ENCODE assay signal across 16 cellular contexts in the genomic region with DNA sequence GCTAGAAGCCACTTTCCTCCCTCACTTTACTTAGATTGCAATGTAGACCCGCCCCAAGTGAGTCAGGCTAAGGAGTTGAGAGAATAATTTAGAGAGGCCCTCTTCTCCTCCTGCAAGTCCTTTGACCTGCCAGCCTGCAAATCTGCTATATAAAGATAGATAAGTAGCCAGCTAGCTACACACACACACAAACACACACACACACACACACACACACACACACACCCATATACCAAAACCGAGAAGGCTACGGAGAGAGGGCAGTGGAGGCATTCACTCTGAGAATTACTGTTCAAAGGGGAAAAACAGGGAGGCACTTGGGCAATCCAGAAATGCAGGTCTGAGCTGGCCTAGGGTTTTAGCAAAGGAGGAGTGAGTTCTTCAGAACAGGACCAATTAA. TPM values are rescaled to one million over a fixed set of nuclear protein-coding genes. Genes with fewer than 3 reads are reported as not detected.
DNase-seq lines count a peak whose midpoint lies in the region; ATAC-seq and TF ChIP-seq lines count a peak whose summit lies in the region.
"Had no signal": no experiment of that assay in that cellular context is flagged by ENCODE, and none has a peak within 500 bp of the region (broad histone marks: within the 10 kb centered on the region; RNA-seq: fewer than 3 reads in every experiment).

No MANE protein-coding gene starts in this region.

- H3K4me1 ChIP-seq in HCT116 (ENCODE audit: control insufficient read depth in 1 of 2, insufficient read depth in 2 of 2, low read length in 2 of 2) = peaks cover 9 to 34% of the 10 kb centered on the region in 2 experiments; a peak in 3 of 4 replicates
- peaks cover 24% of the 10 kb centered on the region for H3K4me1 ChIP-seq in suprapubic skin

- TF ChIP-seq POLR2A in HCT116 (IDR thresholded peaks at IDR 0.05; ENCODE audit: borderline replicate concordance, extremely low read depth, insufficient read depth, insufficient read length) (no peak), suprapubic skin (IDR thresholded peaks at IDR 0.05) (no peak)

- no peaks in the 10 kb centered on the region for H4K20me1 ChIP-seq in HCT116 (ENCODE audit: insufficient read depth)

- H3K27me3 ChIP-seq in HCT116 (ENCODE audit: insufficient read depth, low read length) (no peaks in the 10 kb centered on the region), suprapubic skin (no peaks in the 10 kb centered on the region)
- H3K27me3 ChIP-seq: sigmoid colon had no signal

- H3K4me2 ChIP-seq in HCT116 (ENCODE audit: low read length) = peak overlapping the region; percentile 2; the same call in 1 of the 2 replicates

- no peak for TF ChIP-seq EP300 in suprapubic skin (IDR thresholded peaks at IDR 0.05)

- POLR2A ChIA-PET in HCT116 (lab: Charles Lee) = no interaction called here

- H3K27ac ChIP-seq in HCT116 (ENCODE audit: low read depth, low read length) (no peak overlapping the region), VCaP (0 out of 2 replicates have a peak overlapping the region, but pooled peaks have one; percentile 8), suprapubic skin (peak overlapping the region; percentile 88)
- H3K27ac ChIP-seq: C4-2B had no signal

- BruUV-seq in HCT116 (replicated peaks; lab: Mats Ljungman, UMichigan) = no TSS peak

- H3K36me3 ChIP-seq in HCT116 (ENCODE audit: control insufficient read depth in 1 of 2, insufficient read depth in 2 of 2, low read length in 2 of 2) (no peaks in the 10 kb centered on the region), suprapubic skin (no peaks in the 10 kb centered on the region)
- H3K36me3 ChIP-seq: sigmoid colon had no signal

- TF ChIP-seq CTCF in HCT116 (IDR thresholded peaks at IDR 0.05 in 2 of 3, conservative IDR thresholded peaks at IDR 0.05 in 1 of 3; ENCODE audit: borderline replicate concordance in 1 of 3, insufficient read depth in 1 of 3, low read depth in 2 of 3, low read length in 2 of 3) (no peak), VCaP (conservative IDR thresholded peaks at IDR 0.05) (no peak), suprapubic skin (IDR thresholded peaks at IDR 0.05) (no peak)

- H2AFZ ChIP-seq in HCT116 (ENCODE audit: low read depth, low read length, poor library complexity, severe bottlenecking) = no peak overlapping the region

- RAD21 ChIA-PET in HCT116 (lab: Charles Lee; ENCODE audit: low non-redundant PET in 1 of 2, low total read pairs in 2 of 2, uncharacterized antibody in 2 of 2, unreplicated experiment in 2 of 2) = no interaction called here

- WGBS in suprapubic skin = 61% methylated on average over 3 of the region's 3 CpGs

- TF ChIP-seq RAD21 in HCT116 (IDR thresholded peaks at IDR 0.05; ENCODE audit: low read depth) = no peak

- CTCF ChIA-PET in HCT116 (lab: Charles Lee) = no interaction called here

- H3K9me3 ChIP-seq in HCT116 (ENCODE audit: control insufficient read depth in 1 of 2, insufficient read depth in 1 of 2, low read depth in 1 of 2, low read length in 2 of 2) (no peaks in the 10 kb centered on the region), suprapubic skin (no peaks in the 10 kb centered on the region)
- H3K9me3 ChIP-seq: sigmoid colon had no signal

- no peak for DNase-seq in HCT116 (ENCODE audit: low read depth, low spot score)
- DNase-seq in left colon = peak in 1 of 2 donors; percentile 29
- DNase-seq in suprapubic skin (ENCODE audit: low spot score in 2 of 2) = no peak
- no peak for DNase-seq in H4 (ENCODE audit: low spot score)
- DNase-seq in GOT3 (lab: John Stamatoyannopoulos, UW) = no peak
- no peak for DNase-seq in NCI-H1417 (lab: John Stamatoyannopoulos, UW)
- DNase-seq: activated CD4-positive, alpha-beta memory T cell treated with anti-CD3 and anti-CD28 coated beads for 36 hours; dermis blood vessel endothelial cell; GF-D8; NCI-H1092 treated with DMSO at 0.1 percent for 48 hours; NCI-H526; sigmoid colon; stimulated activated naive CD4-positive, alpha-beta T cell; T-helper 2 cell had no signal

- no peaks in the 10 kb centered on the region for H3K9me2 ChIP-seq in HCT116 (ENCODE audit: insufficient read depth)

- H3K4me3 ChIP-seq in HCT116 (replicated peaks in 1 of 2; ENCODE audit: low read depth in 1 of 2, low read length in 2 of 2) = no peak overlapping the region
- no peak overlapping the region for H3K4me3 ChIP-seq in suprapubic skin
- H3K4me3 ChIP-seq: sigmoid colon had no signal

- intact Hi-C loops in HCT116 (cut with micrococcal nuclease) = no loop called here
- intact Hi-C loops in left colon (cut with DNase I, micrococcal nuclease) = no loop called here

- ATAC-seq in HCT116 (no peak), left colon (peak; percentile 51)

- no peak overlapping the region for H3K9ac ChIP-seq in HCT116 (ENCODE audit: low read length)

- H3K79me2 ChIP-seq in HCT116 (ENCODE audit: insufficient read depth, low read length) = no peaks in the 10 kb centered on the region

TF ChIP-seq in HCT116, 20 proteins besides CTCF, POLR2A, EP300 and RAD21:
- no peak for TF ChIP-seq ZNF274 (IDR thresholded peaks at IDR 0.05; ENCODE audit: low read depth, low read length)
- no peak for TF ChIP-seq EZH2phosphoT487 (IDR thresholded peaks at IDR 0.05; ENCODE audit: borderline replicate concordance)
- no peak for TF ChIP-seq JUND (IDR thresholded peaks at IDR 0.05)
- TF ChIP-seq CEBPB (IDR thresholded peaks at IDR 0.05; ENCODE audit: low read depth) = no peak
- TF ChIP-seq, protein P1, sequence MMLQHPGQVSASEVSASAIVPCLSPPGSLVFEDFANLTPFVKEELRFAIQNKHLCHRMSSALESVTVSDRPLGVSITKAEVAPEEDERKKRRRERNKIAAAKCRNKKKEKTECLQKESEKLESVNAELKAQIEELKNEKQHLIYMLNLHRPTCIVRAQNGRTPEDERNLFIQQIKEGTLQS (IDR thresholded peaks at IDR 0.05) = no peak
- TF ChIP-seq EGR1 (IDR thresholded peaks at IDR 0.05; ENCODE audit: low read depth) = no peak
- TF ChIP-seq SRF (IDR thresholded peaks at IDR 0.05; ENCODE audit: low read depth) = no peak
- no peak for TF ChIP-seq ZFX (IDR thresholded peaks at IDR 0.05)
- TF ChIP-seq SIN3A (IDR thresholded peaks at IDR 0.05; ENCODE audit: low read depth) = no peak
- TF ChIP-seq, protein P2, sequence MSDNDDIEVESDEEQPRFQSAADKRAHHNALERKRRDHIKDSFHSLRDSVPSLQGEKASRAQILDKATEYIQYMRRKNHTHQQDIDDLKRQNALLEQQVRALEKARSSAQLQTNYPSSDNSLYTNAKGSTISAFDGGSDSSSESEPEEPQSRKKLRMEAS (IDR thresholded peaks at IDR 0.05) = no peak
- TF ChIP-seq TCF7L2 (IDR thresholded peaks at IDR 0.05; ENCODE audit: borderline replicate concordance, extremely low read depth, insufficient read depth, insufficient read length) = no peak
- TF ChIP-seq YY1 (IDR thresholded peaks at IDR 0.05; ENCODE audit: extremely low read depth, insufficient replicate concordance, low read depth, low read length) = no peak
- TF ChIP-seq, protein P3, sequence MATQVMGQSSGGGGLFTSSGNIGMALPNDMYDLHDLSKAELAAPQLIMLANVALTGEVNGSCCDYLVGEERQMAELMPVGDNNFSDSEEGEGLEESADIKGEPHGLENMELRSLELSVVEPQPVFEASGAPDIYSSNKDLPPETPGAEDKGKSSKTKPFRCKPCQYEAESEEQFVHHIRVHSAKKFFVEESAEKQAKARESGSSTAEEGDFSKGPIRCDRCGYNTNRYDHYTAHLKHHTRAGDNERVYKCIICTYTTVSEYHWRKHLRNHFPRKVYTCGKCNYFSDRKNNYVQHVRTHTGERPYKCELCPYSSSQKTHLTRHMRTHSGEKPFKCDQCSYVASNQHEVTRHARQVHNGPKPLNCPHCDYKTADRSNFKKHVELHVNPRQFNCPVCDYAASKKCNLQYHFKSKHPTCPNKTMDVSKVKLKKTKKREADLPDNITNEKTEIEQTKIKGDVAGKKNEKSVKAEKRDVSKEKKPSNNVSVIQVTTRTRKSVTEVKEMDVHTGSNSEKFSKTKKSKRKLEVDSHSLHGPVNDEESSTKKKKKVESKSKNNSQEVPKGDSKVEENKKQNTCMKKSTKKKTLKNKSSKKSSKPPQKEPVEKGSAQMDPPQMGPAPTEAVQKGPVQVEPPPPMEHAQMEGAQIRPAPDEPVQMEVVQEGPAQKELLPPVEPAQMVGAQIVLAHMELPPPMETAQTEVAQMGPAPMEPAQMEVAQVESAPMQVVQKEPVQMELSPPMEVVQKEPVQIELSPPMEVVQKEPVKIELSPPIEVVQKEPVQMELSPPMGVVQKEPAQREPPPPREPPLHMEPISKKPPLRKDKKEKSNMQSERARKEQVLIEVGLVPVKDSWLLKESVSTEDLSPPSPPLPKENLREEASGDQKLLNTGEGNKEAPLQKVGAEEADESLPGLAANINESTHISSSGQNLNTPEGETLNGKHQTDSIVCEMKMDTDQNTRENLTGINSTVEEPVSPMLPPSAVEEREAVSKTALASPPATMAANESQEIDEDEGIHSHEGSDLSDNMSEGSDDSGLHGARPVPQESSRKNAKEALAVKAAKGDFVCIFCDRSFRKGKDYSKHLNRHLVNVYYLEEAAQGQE (IDR thresholded peaks at IDR 0.05; ENCODE audit: low read depth) = no peak
- TF ChIP-seq ELF1 (IDR thresholded peaks at IDR 0.05; ENCODE audit: borderline replicate concordance, low read depth) = no peak
- no peak for TF ChIP-seq EZH2 (IDR thresholded peaks at IDR 0.05)
- no peak for TF ChIP-seq POLR2AphosphoS5 (IDR thresholded peaks at IDR 0.05; ENCODE audit: low read depth, low read length)
- no peak for TF ChIP-seq SP1 (IDR thresholded peaks at IDR 0.05; ENCODE audit: low read depth)

RNA-seq across cellular contexts. Expression of a gene that starts 23.0 kb away (rescaled TPM):
- 7.2 TPM for total RNA-seq in HCT116 (2021; ENCODE audit: unreplicated experiment)
- polyA plus RNA-seq in HCT116 (2012) = 3.6 and 4.2 TPM in 2 replicates
- total RNA-seq in left colon = 10 to 100 TPM; 36.4 to 50.0 TPM
- total RNA-seq in suprapubic skin = 10 to 100 TPM; 19.7 to 41.6 (median 27.8) TPM
- total RNA-seq in H4 (2014; rRNA removed; shearing (Covaris generic)) = 6.9 and 10.1 TPM in 2 replicates
